In the genomic region with DNA sequence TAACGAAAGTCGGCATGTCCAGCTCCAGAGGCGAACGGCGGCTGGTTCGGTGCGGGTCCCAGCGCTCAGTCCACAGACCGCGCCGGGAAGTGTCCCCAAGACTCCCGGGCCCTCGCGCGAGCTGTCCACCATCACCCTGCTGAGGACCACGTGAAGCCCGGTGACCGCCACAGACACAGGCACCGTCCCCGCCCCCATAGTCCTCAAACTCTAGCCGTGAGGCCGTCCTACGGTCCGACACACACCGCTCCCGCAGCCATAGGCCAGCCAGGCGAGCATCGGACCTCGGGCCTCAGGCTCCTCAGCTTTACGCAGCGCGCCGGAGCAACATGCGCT, we compare ENCODE assay signal across 8 cellular contexts. TPM values are rescaled to one million over a fixed set of nuclear protein-coding genes. Genes with fewer than 3 reads are reported as not detected.
DNase-seq lines count a peak whose midpoint lies in the region; TF ChIP-seq lines count a peak whose summit lies in the region.

No MANE protein-coding gene starts in this region.

- H3K27me3 ChIP-seq in GM23248 (replicated peaks; ENCODE audit: insufficient read depth) (no peaks in the 10 kb centered on the region), adipocyte (replicated peaks; ENCODE audit: control insufficient read depth, insufficient read depth, low read length) (no peaks in the 10 kb centered on the region), spleen (replicated peaks in 1 of 7) (no peaks in the 10 kb centered on the region)

- no peak for TF ChIP-seq CTCF in spleen (IDR thresholded peaks at IDR 0.05 in 8 of 11, conservative IDR thresholded peaks at IDR 0.05 in 3 of 11)

- H3K9me2 ChIP-seq in GM23248 (ENCODE audit: insufficient read depth) = no peaks in the 10 kb centered on the region

- peak overlapping the region; percentile 81 for H3K27ac ChIP-seq in GM23248
- H3K27ac ChIP-seq in spleen = peak overlapping the region; percentile 86 to 97 (median 92)

- H3K9me3 ChIP-seq in GM23248 (ENCODE audit: low read depth) (no peaks in the 10 kb centered on the region), adipocyte (ENCODE audit: control insufficient read depth, low read length) (no peaks in the 10 kb centered on the region), spleen (no peaks in the 10 kb centered on the region)

- H3K4me3 ChIP-seq in GM23248 = peak overlapping the region; percentile 84
- peak overlapping the region; percentile 99 for H3K4me3 ChIP-seq in Jurkat, Clone E6-1 (ENCODE audit: low read length)
- H3K4me3 ChIP-seq in adipocyte (ENCODE audit: low read length) = peak overlapping the region; percentile 96
- H3K4me3 ChIP-seq in iPS-11a (ENCODE audit: low read depth, low read length) = peak overlapping the region; percentile 98
- H3K4me3 ChIP-seq in spleen = peak overlapping the region; percentile 72 to 99 (median 97)

- no peaks in the 10 kb centered on the region for H3F3A ChIP-seq in GM23248 (ENCODE audit: insufficient read depth)

- H3K9ac ChIP-seq in GM23248 (peak overlapping the region; percentile 86), adipocyte (ENCODE audit: low read length) (peak overlapping the region; percentile 92)

- in situ Hi-C loops in GM23248 (cut with MboI) = no loop called here

- H4K20me1 ChIP-seq in GM23248 (ENCODE audit: insufficient read depth) = no peaks in the 10 kb centered on the region

- peak overlapping the region; percentile 85 for H3K4me2 ChIP-seq in GM23248 (ENCODE audit: unreplicated experiment)

- TF ChIP-seq POLR2A in spleen (IDR thresholded peaks at IDR 0.05) = no peak

- peaks cover 27% of the 10 kb centered on the region for H3K79me2 ChIP-seq in GM23248 (ENCODE audit: insufficient read depth)

- peak overlapping the region; percentile 90 for H2AFZ ChIP-seq in GM23248

- H3K36me3 ChIP-seq in GM23248 (ENCODE audit: low read depth) = peaks cover 27% of the 10 kb centered on the region; the same call in 1 of the 2 replicates
- H3K36me3 ChIP-seq in adipocyte (ENCODE audit: control insufficient read depth, insufficient read depth, low read length, severe bottlenecking) = peaks cover 30% of the 10 kb centered on the region
- peaks cover 0 to 39% (median 29%) of the 10 kb centered on the region in 6 donors for H3K36me3 ChIP-seq in spleen

- H3K4me1 ChIP-seq in GM23248 (ENCODE audit: insufficient read depth) (no peaks in the 10 kb centered on the region), adipocyte (ENCODE audit: control insufficient read depth, insufficient read depth, low read length) (peaks cover 13% of the 10 kb centered on the region), spleen (peaks cover 8 to 38% (median 23%) of the 10 kb centered on the region in 6 donors)

- peak; percentile 49 for DNase-seq in NCI-H1105 (lab: John Stamatoyannopoulos, UW)
- no peak for DNase-seq in NCI-H1105 treated with DMSO at 0.1 percent for 48 hours (lab: John Stamatoyannopoulos, UW)
- DNase-seq in GM23248 = peak; percentile 79
- DNase-seq in Jurkat, Clone E6-1 (ENCODE audit: low read depth, low spot score) = no peak
- no peak for DNase-seq in adipocyte (ENCODE audit: low read depth)
- DNase-seq in spleen = no peak
- no peak for DNase-seq in DMS153 treated with DMSO at 0.1 percent for 48 hours (lab: John Stamatoyannopoulos, UW; ENCODE audit: unreplicated experiment)

- 1% methylated on average over 27 to 34 of the region's 34 CpGs for WGBS in GM23248 (ENCODE audit: low coverage in 1 of 2, low lambda C conversion rate in 2 of 2, missing lambda C conversion rate in 2 of 2), 2 experiments
- WGBS in spleen, 5 donors = 0 to 2% (median 0%) methylated on average over 24 to 34 of the region's 34 CpGs

- intact Hi-C loops in spleen (cut with DNase I; ENCODE audit: low total_unique reads) = loop anchor here (5.0 kb wide), 1 partner anchor 53 kb away; no protein-coding TSS in a partner anchor

RNA-seq across cellular contexts. Expression of a gene that starts 0.5 kb away (rescaled TPM):
- total RNA-seq in GM23248 (2014; rRNA removed; shearing (Covaris generic)) = 10.4 and 12.9 TPM in 2 replicates
- polyA plus RNA-seq in GM23248 (2016; fragmentation: Nextera tagmentation; extraction: Ambion mirVana) (12.5 and 12.7 TPM in 2 replicates), spleen (1 to 10 TPM; 6.9 to 9.0 (median 9.0) TPM)
- polyA plus RNA-seq in Jurkat, Clone E6-1 (2012; ENCODE audit: insufficient read depth, insufficient read length) = 14.8 TPM
- total RNA-seq in spleen = 10 to 100 TPM; 18.2 to 28.1 (median 23.2) TPM

RNA-seq across cellular contexts. Expression of a gene that starts 10.0 kb away (rescaled TPM):
- 179 and 205 TPM in 2 replicates for total RNA-seq in GM23248 (2014; rRNA removed; shearing (Covaris generic))
- polyA plus RNA-seq in GM23248 (2016; fragmentation: Nextera tagmentation; extraction: Ambion mirVana) = 151 and 158 TPM in 2 replicates
- not detected for polyA plus RNA-seq in Jurkat, Clone E6-1 (2012; ENCODE audit: insufficient read depth, insufficient read length)
- 100 to 1,000 TPM in 1 of 7 donors, 10 to 100 TPM in 6; 30.7 to 128 (median 38.4) TPM for total RNA-seq in spleen
- 10 to 100 TPM; 31.6 to 63.0 (median 52.7) TPM for polyA plus RNA-seq in spleen

Comparison
In these comparisons a context has a peak if more than half of its experiments do, and no peak if none do; other contexts are left out.
1. DNase-seq: peak in NCI-H1105 (single experiment) and GM23248 (single experiment); none in NCI-H1105 treated with DMSO at 0.1 percent for 48 hours (single experiment), Jurkat, Clone E6-1 (single experiment), adipocyte (single experiment), spleen (single experiment) and DMS153 treated with DMSO at 0.1 percent for 48 hours (single experiment).
2. Peak in every context shown above with its lines, with median percentiles within 50 percentile points of each other: H3K4me3 ChIP-seq.